9 cellular contexts compared by ENCODE assay signal in the genomic region with DNA sequence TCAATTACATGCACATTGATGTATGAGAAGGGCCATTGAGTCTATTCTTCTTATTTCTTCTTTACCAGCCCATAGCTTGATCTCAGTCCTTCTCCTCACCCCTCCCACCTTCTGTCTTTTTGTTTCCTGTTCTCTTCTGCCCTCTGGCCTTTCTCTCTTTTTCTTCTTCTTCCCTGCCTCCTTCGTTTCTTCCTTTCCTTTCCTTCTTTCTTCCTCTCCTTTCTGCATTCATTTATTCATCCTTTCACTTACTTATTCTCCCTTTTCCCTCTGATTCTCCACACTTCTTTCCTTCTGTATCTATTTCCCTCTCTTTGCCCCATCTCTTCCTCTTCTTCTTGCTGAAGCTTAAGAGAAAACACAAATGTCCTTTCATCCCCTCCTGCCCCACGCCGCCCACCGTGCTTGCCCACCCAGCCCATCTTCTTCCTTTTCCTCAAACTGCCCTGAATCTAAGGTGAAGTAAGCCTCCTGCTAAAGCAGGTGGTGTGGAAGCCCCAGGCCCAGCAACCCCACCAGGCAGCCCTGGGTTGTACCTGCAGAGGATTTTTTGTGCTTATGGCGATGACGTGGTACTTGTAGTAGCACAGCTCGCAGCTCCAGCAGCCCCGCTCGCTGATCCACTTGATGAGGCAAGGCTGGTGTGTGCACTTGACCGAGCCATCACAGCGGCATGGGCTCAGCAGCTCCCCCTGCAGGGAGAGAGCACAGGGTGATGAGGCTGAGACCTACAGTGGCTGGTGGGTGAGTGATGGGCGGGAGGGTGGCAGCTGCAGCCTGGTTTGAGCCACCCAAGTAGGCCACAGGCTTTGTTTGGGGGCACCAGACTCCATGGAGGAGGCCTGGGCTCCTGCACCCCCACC.
DNase-seq lines count a peak whose midpoint lies in the region; ATAC-seq, FAIRE-seq and TF ChIP-seq lines count a peak whose summit lies in the region.
"Had no signal": no experiment of that assay in that cellular context is flagged by ENCODE, and none has a peak within 500 bp of the region (broad histone marks: within the 10 kb centered on the region; RNA-seq: fewer than 3 reads in every experiment).

No MANE protein-coding gene starts in this region.

- H3K14ac ChIP-seq in mesenchymal stem cell (ENCODE audit: low read length in 2 of 2) = peak overlapping the region in 1 of 2 experiments; percentile 79

- 82% methylated on average over 12 of the region's 12 CpGs for WGBS in mesenchymal stem cell

- FAIRE-seq in GM12891 (lab: Jason Lieb, UNC) = no peak

- DNase-seq in GM12891 (ENCODE audit: insufficient read length, low spot score) = peak; percentile 42
- DNase-seq in myocyte (ENCODE audit: low read depth) = peak; percentile 20
- DNase-seq in mesenchymal stem cell = no peak
- no peak for DNase-seq in NCI-H1048 (lab: John Stamatoyannopoulos, UW)
- DNase-seq in effector memory CD4-positive, alpha-beta T cell = no peak

- H4K8ac ChIP-seq in mesenchymal stem cell (ENCODE audit: low read length) = no peak overlapping the region

- peak overlapping the region in 1 of 2 experiments; percentile 75 for H2BK12ac ChIP-seq in mesenchymal stem cell (ENCODE audit: low read length in 2 of 2)

- peak; percentile 34 for TF ChIP-seq CTCF in WI38 (IDR thresholded peaks at IDR 0.05; ENCODE audit: low read depth, low read length)

- no peaks in the 10 kb centered on the region for H3K9me3 ChIP-seq in mesenchymal stem cell (ENCODE audit: control insufficient read depth, low read length)
- no peaks in the 10 kb centered on the region for H3K9me3 ChIP-seq in effector memory CD4-positive, alpha-beta T cell (ENCODE audit: control insufficient read depth, low read length)
- H3K9me3 ChIP-seq: SJSA1 had no signal

- no peaks in the 10 kb centered on the region for H3K79me1 ChIP-seq in mesenchymal stem cell (replicated peaks; ENCODE audit: low read length, poor library complexity, severe bottlenecking)

- H3K36me3 ChIP-seq in mesenchymal stem cell (ENCODE audit: control insufficient read depth in 1 of 2, insufficient read depth in 2 of 2, low read depth in 1 of 2, low read length in 2 of 2) = no peaks in the 10 kb centered on the region
- no peaks in the 10 kb centered on the region for H3K36me3 ChIP-seq in effector memory CD4-positive, alpha-beta T cell (ENCODE audit: control insufficient read depth, insufficient read depth, low read length)
- H3K36me3 ChIP-seq: SJSA1 had no signal

- H2BK15ac ChIP-seq in mesenchymal stem cell (ENCODE audit: low read depth, poor library complexity, severe bottlenecking) = no peak overlapping the region

- TF ChIP-seq POLR2A in GM12891 (IDR thresholded peaks at IDR 0.05; ENCODE audit: low read depth, low read length) = no peak

- H3K27me3 ChIP-seq in mesenchymal stem cell (ENCODE audit: control insufficient read depth in 1 of 2, insufficient read depth in 1 of 2, low read length in 2 of 2) = no peaks in the 10 kb centered on the region
- no peaks in the 10 kb centered on the region for H3K27me3 ChIP-seq in effector memory CD4-positive, alpha-beta T cell (replicated peaks; ENCODE audit: control insufficient read depth, insufficient read depth, low read length, poor library complexity, severe bottlenecking)
- H3K27me3 ChIP-seq: SJSA1 had no signal

- no peak overlapping the region for H2AK5ac ChIP-seq in mesenchymal stem cell (ENCODE audit: low read length, severe bottlenecking)

- H3K4me1 ChIP-seq in mesenchymal stem cell (ENCODE audit: control insufficient read depth, insufficient read depth, low read depth, low read length) = peaks cover 20% of the 10 kb centered on the region
- H3K4me1 ChIP-seq in effector memory CD4-positive, alpha-beta T cell (ENCODE audit: control insufficient read depth, insufficient read depth, low read length, poor library complexity, severe bottlenecking) = no peaks in the 10 kb centered on the region

- H3K9ac ChIP-seq in mesenchymal stem cell (ENCODE audit: low read length) = no peak overlapping the region

- no peak overlapping the region for H4K91ac ChIP-seq in mesenchymal stem cell (ENCODE audit: low read length)

- no peak overlapping the region for H3K4ac ChIP-seq in mesenchymal stem cell (ENCODE audit: low read depth in 1 of 2, low read length in 2 of 2)

- no peak overlapping the region for H2AFZ ChIP-seq in mesenchymal stem cell (ENCODE audit: low read depth, low read length)

- H3K27ac ChIP-seq in mesenchymal stem cell (ENCODE audit: low read length, poor library complexity, severe bottlenecking) = no peak overlapping the region
- no peak overlapping the region for H3K27ac ChIP-seq in effector memory CD4-positive, alpha-beta T cell (ENCODE audit: insufficient read depth, low read length, poor library complexity, severe bottlenecking)
- H3K27ac ChIP-seq: SJSA1 had no signal

- H3K4me3 ChIP-seq in WI38 (ENCODE audit: low read depth, low read length) (no peak overlapping the region), mesenchymal stem cell (ENCODE audit: insufficient read depth in 1 of 2, low read depth in 1 of 2, low read length in 2 of 2) (no peak overlapping the region)
- no peak overlapping the region for H3K4me3 ChIP-seq in effector memory CD4-positive, alpha-beta T cell (ENCODE audit: insufficient read depth, low read depth, low read length, poor library complexity, severe bottlenecking)
- H3K4me3 ChIP-seq: SJSA1 had no signal

- H3K4me2 ChIP-seq in mesenchymal stem cell (ENCODE audit: low read length, poor library complexity, severe bottlenecking) = no peak overlapping the region

- H3K18ac ChIP-seq in mesenchymal stem cell (ENCODE audit: low read depth in 1 of 2, low read length in 2 of 2) = peak overlapping the region in 1 of 2 experiments; percentile 50

- no peak overlapping the region for H2BK120ac ChIP-seq in mesenchymal stem cell (ENCODE audit: low read depth, low read length)

- no peak overlapping the region for H3K23ac ChIP-seq in mesenchymal stem cell (ENCODE audit: low read length in 2 of 2)

- no peak overlapping the region for H2BK5ac ChIP-seq in mesenchymal stem cell (ENCODE audit: low read depth, low read length, poor library complexity, severe bottlenecking)

- peak; percentile 77 for ATAC-seq in HG02642 (IDR thresholded peaks at IDR 0.05; ENCODE audit: poor library complexity, unreplicated experiment)
- no peak for ATAC-seq in HG03565 (IDR thresholded peaks at IDR 0.05; ENCODE audit: unreplicated experiment)

TF ChIP-seq in GM12891, 5 proteins besides CTCF, POLR2A, EP300 and RAD21:
- no peak for TF ChIP-seq TAF1 (IDR thresholded peaks at IDR 0.05; ENCODE audit: low read depth, low read length)
- no peak for TF ChIP-seq PAX5 (IDR thresholded peaks at IDR 0.05; ENCODE audit: insufficient read depth, low read length, severe bottlenecking)
- TF ChIP-seq POLR2AphosphoS5 (IDR thresholded peaks at IDR 0.05; ENCODE audit: low read depth, low read length) = no peak
- no peak for TF ChIP-seq SPI1 (IDR thresholded peaks at IDR 0.05; ENCODE audit: low read depth, low read length)
- no peak for TF ChIP-seq POU2F2 (IDR thresholded peaks at IDR 0.05; ENCODE audit: low read depth, low read length)

Comparison
In these comparisons a context has a peak if more than half of its experiments do, and no peak if none do; other contexts are left out.
1. DNase-seq: peak in GM12891 (single experiment) and myocyte (single experiment); none in mesenchymal stem cell (single experiment), NCI-H1048 (single experiment) and effector memory CD4-positive, alpha-beta T cell (0 of 3).